In the genomic region with DNA sequence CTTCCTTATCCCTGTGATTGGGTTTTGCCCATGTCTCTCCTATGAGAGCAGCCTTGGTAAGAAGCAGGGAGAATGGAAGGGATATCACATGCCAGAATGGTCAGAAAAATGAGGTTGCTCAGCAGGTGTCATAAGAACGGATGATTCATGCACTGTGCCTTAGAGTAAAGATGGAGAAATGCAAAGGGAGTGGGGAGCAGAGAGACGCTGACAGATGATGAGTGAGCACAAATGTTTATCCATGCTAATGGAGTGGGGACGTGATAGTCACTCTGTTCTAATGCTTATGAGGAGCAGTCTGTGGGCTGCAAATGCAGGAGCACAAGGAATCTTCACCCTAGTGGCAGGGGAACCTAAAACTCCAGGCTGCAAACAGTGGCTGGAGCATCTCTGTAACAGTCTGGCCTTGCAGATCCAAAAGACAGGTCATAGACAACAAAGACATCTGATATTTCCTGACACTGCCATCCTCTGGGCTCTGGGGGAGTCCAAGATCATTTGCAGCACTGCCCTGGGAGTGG, we compare ENCODE assay signal across 10 cellular contexts.
DNase-seq lines count a peak whose midpoint lies in the region; ATAC-seq and TF ChIP-seq lines count a peak whose summit lies in the region.
"Had no signal": no experiment of that assay in that cellular context is flagged by ENCODE, and none has a peak within 500 bp of the region (broad histone marks: within the 10 kb centered on the region; RNA-seq: fewer than 3 reads in every experiment).

No MANE protein-coding gene starts in this region.

- H3K36me3 ChIP-seq in kidney epithelial cell (ENCODE audit: control insufficient read depth, insufficient read depth, low read length) = no peaks in the 10 kb centered on the region
- no peaks in the 10 kb centered on the region for H3K36me3 ChIP-seq in tibial artery

- DNase-seq in AG08396 (ENCODE audit: low spot score) (peak; percentile 42), HL-60 (ENCODE audit: low read depth in 1 of 2, low spot score in 1 of 2) (peak; percentile 47 to 61), astrocyte of the hippocampus (ENCODE audit: low read depth, low spot score) (peak; percentile 48), kidney epithelial cell (ENCODE audit: low read depth) (peak; percentile 92), tibial artery (no peak), NCI-H345 treated with DMSO at 0.1 percent for 48 hours (lab: John Stamatoyannopoulos, UW; ENCODE audit: unreplicated experiment) (no peak), NCI-H1436 treated with DMSO at 0.1 percent for 48 hours (lab: John Stamatoyannopoulos, UW) (no peak)
- DNase-seq: foreskin keratinocyte, NCI-H146 had no signal

- TF ChIP-seq CTCF in HL-60 (IDR thresholded peaks at IDR 0.05; ENCODE audit: insufficient read depth, low read length) (no peak), kidney epithelial cell (IDR thresholded peaks at IDR 0.05; ENCODE audit: insufficient read depth, low read length, poor library complexity, severe bottlenecking) (no peak), tibial artery (IDR thresholded peaks at IDR 0.05) (no peak)

- H3K9me3 ChIP-seq in tibial artery = no peaks in the 10 kb centered on the region

- H3K27ac ChIP-seq in HL-60 (replicated peaks) = peak overlapping the region; percentile 88
- H3K27ac ChIP-seq in tibial artery = peak overlapping the region in 1 of 2 donors; percentile 35
- H3K27ac ChIP-seq: foreskin keratinocyte had no signal

- H3K27me3 ChIP-seq in HL-60 (ENCODE audit: insufficient read depth, poor library complexity, severe bottlenecking) = no peaks in the 10 kb centered on the region
- H3K27me3 ChIP-seq in kidney epithelial cell (ENCODE audit: control insufficient read depth, insufficient read depth, low read length) = no peaks in the 10 kb centered on the region
- H3K27me3 ChIP-seq in tibial artery = no peaks in the 10 kb centered on the region
- H3K27me3 ChIP-seq: foreskin keratinocyte had no signal

- H3K4me3 ChIP-seq in HL-60 (replicated peaks; ENCODE audit: insufficient read depth, low read length) (no peak overlapping the region), kidney epithelial cell (ENCODE audit: low read depth, low read length) (no peak overlapping the region), tibial artery (no peak overlapping the region)

- peaks cover 0 to 100% (median 61%) of the 10 kb centered on the region in 4 donors for H3K4me1 ChIP-seq in tibial artery
- H3K4me1 ChIP-seq: foreskin keratinocyte had no signal

- no peak for ATAC-seq in HG02759 (IDR thresholded peaks at IDR 0.05; ENCODE audit: unreplicated experiment)
- ATAC-seq: foreskin keratinocyte had no signal

- intact Hi-C loops in tibial artery (cut with DNase I; ENCODE audit: low total_unique reads) = no loop called here

Comparison
In these comparisons a context has a peak if more than half of its experiments do, and no peak if none do; other contexts are left out.
1. DNase-seq: peak in AG08396 (single experiment), HL-60 (2 of 2), astrocyte of the hippocampus (single experiment) and kidney epithelial cell (single experiment); none in tibial artery (0 of 2), NCI-H345 treated with DMSO at 0.1 percent for 48 hours (single experiment) and NCI-H1436 treated with DMSO at 0.1 percent for 48 hours (single experiment).